In the genomic region with DNA sequence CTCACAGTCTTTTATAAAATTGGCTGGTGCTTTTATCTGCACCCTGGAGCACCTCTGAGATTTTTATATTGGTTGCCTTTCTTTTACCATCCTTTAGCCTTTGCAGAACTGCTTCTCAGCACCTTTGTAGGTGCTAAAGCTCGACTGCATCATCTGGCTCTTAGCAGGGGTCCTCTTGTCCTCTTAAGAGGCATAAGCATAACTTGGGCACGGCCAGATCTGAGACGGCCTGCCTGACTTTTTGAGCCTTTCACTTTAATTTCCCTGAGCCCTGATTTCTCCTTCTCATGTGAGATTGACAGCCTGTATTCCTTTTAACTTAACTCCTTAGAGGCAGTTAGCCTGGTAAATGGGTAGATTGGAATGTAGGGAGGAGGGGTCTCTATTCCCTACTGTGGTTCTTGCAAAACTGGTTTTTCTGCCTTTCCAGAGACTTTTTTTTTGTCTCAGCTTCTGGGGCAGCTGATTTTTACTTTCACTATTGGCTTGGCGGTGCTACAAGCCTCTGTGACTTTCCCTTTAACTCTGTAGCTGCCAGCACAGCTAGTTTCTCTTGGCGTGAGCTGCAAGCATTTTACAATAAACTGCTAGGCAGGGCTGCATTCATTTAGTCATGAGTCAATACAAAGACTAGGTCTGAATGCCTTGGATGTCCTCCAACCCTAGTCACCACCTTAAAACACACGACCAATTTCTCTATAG, we compare ENCODE assay signal across 7 cellular contexts. TPM values are rescaled to one million over a fixed set of nuclear protein-coding genes. Genes with fewer than 3 reads are reported as not detected.
DNase-seq lines count a peak whose midpoint lies in the region; ATAC-seq and TF ChIP-seq lines count a peak whose summit lies in the region.

No MANE protein-coding gene starts in this region.

- H2BK12ac ChIP-seq in H9 (ENCODE audit: insufficient read length, low read depth, low read length) = no peak overlapping the region

- no peak overlapping the region for H3K23ac ChIP-seq in H9 (ENCODE audit: insufficient read length, low read depth, low read length)

- H3K23me2 ChIP-seq in H9 (ENCODE audit: insufficient read length, low read depth, low read length, poor library complexity, severe bottlenecking) = no peaks in the 10 kb centered on the region

- H3K27ac Mint-ChIP-seq in H9 = peak overlapping the region; percentile 46 to 95 (median 63); a peak in 6 of 7 replicates
- peak overlapping the region; percentile 93 for H3K27ac Mint-ChIP-seq in activated naive CD8-positive, alpha-beta T cell

- no peak overlapping the region for H4K91ac ChIP-seq in H9 (ENCODE audit: insufficient read length, low read depth, low read length)

- no CpG with 5 or more reads among the region's 6 CpGs for WGBS in H9 (ENCODE audit: extremely low coverage, insufficient read length, low lambda C conversion rate)

- peak overlapping the region; percentile 50 for H3K18ac ChIP-seq in H9 (ENCODE audit: insufficient read length, low read depth, low read length)

- peak overlapping the region; percentile 35 for H3K4me2 ChIP-seq in H9 (ENCODE audit: insufficient read depth, insufficient read length, low read length)

- no peaks in the 10 kb centered on the region for H4K20me1 ChIP-seq in H9 (ENCODE audit: control insufficient read depth, insufficient read depth, insufficient read length)

- H2AK5ac ChIP-seq in H9 (ENCODE audit: insufficient read length, low read length) = no peak overlapping the region

- H4K8ac ChIP-seq in H9 (replicated peaks; ENCODE audit: insufficient read length, low read depth, low read length) = no peak overlapping the region

- no peaks in the 10 kb centered on the region for H3K79me2 ChIP-seq in H9 (ENCODE audit: insufficient read depth, low read length)

- peaks cover 22 to 52% (median 31%) of the 10 kb centered on the region in 3 experiments for H3K36me3 Mint-ChIP-seq in H9 (ENCODE audit: insufficient read depth in 1 of 3, low read depth in 3 of 3)
- peaks cover 13% of the 10 kb centered on the region for H3K36me3 Mint-ChIP-seq in activated naive CD8-positive, alpha-beta T cell

- no peak overlapping the region for H2BK20ac ChIP-seq in H9 (ENCODE audit: low read depth, low read length, poor library complexity, severe bottlenecking)

- no peaks in the 10 kb centered on the region for H3K36me3 ChIP-seq in skeletal muscle tissue (ENCODE audit: control insufficient read depth in 3 of 3, insufficient read depth in 3 of 3, low read length in 3 of 3)

- no peak overlapping the region for H3K14ac ChIP-seq in H9 (ENCODE audit: insufficient read depth, low read length)

- H3K56ac ChIP-seq in H9 (ENCODE audit: insufficient read length, low read depth, low read length) = no peak overlapping the region

- H3K79me1 ChIP-seq in H9 (ENCODE audit: insufficient read depth, low read depth, low read length, poor library complexity, severe bottlenecking) = no peaks in the 10 kb centered on the region

- H3K27ac ChIP-seq in H9 (ENCODE audit: insufficient read length, low read depth, low read length) = no peak overlapping the region
- no peak overlapping the region for H3K27ac ChIP-seq in skeletal muscle tissue (ENCODE audit: low read depth, low read length)

- H3K9ac ChIP-seq in H9 (ENCODE audit: extremely low read depth, insufficient read length, low read length) = no peak overlapping the region
- peak overlapping the region; percentile 76 to 84 (median 83) for H3K9ac ChIP-seq in skeletal muscle tissue (ENCODE audit: low read depth in 1 of 3, low read length in 3 of 3)

- TF ChIP-seq CTCF in H9 (conservative IDR thresholded peaks at IDR 0.05) = no peak
- no peak for TF ChIP-seq CTCF in NB4 (IDR thresholded peaks at IDR 0.05; ENCODE audit: low read depth, low read length)

- H3K9me3 Mint-ChIP-seq in H9 = peaks cover 51 to 54% of the 10 kb centered on the region in 2 experiments
- peaks cover 18% of the 10 kb centered on the region for H3K9me3 Mint-ChIP-seq in activated naive CD8-positive, alpha-beta T cell (ENCODE audit: low read depth)

- no peak overlapping the region for H2BK15ac ChIP-seq in H9 (ENCODE audit: low read depth, low read length)

- no peak for TF ChIP-seq POLR2A in NB4 (IDR thresholded peaks at IDR 0.05; ENCODE audit: extremely low read depth, insufficient read length)

- no peak overlapping the region for H2BK120ac ChIP-seq in H9 (ENCODE audit: low read depth, low read length, poor library complexity, severe bottlenecking)

- H3K4me1 ChIP-seq in H9 (ENCODE audit: insufficient read depth, low read length) = peaks cover 4% of the 10 kb centered on the region; the same call in 1 of the 2 replicates
- peaks cover 12 to 20% (median 15%) of the 10 kb centered on the region in 3 donors for H3K4me1 ChIP-seq in skeletal muscle tissue (ENCODE audit: control insufficient read depth in 3 of 3, insufficient read depth in 3 of 3, low read length in 3 of 3)

- peaks cover 16 to 21% of the 10 kb centered on the region in 2 experiments for H3K4me1 Mint-ChIP-seq in H9
- peaks cover 26% of the 10 kb centered on the region for H3K4me1 Mint-ChIP-seq in activated naive CD8-positive, alpha-beta T cell (ENCODE audit: low read depth)

- H3K9me3 ChIP-seq in H9 (ENCODE audit: control insufficient read depth, low read depth, low read length) (peaks cover 34% of the 10 kb centered on the region), skeletal muscle tissue (ENCODE audit: control insufficient read depth in 3 of 3, low read length in 3 of 3) (peaks cover 2 to 6% (median 3%) of the 10 kb centered on the region in 3 donors)

- H3K4me3 ChIP-seq in NB4 (ENCODE audit: low read depth, low read length) (peak overlapping the region; percentile 19), skeletal muscle tissue (ENCODE audit: low read length in 3 of 3) (peak overlapping the region; percentile 72 to 91 (median 74))

- ATAC-seq in GM18508 (IDR thresholded peaks at IDR 0.05; ENCODE audit: insufficient read depth, unreplicated experiment) = peak; percentile 33

- H2AFZ ChIP-seq in H9 (ENCODE audit: low read length) = no peak overlapping the region

- no peak overlapping the region for H2BK5ac ChIP-seq in H9 (ENCODE audit: insufficient read length, low read length)

- H4K5ac ChIP-seq in H9 (ENCODE audit: insufficient read length, low read depth, low read length) = no peak overlapping the region

- peaks cover 2% of the 10 kb centered on the region; the same call in 1 of the 2 replicates for H3K27me3 Mint-ChIP-seq in H9 (ENCODE audit: low read depth)
- H3K27me3 Mint-ChIP-seq in activated naive CD8-positive, alpha-beta T cell = no peaks in the 10 kb centered on the region

- peak; percentile 66 for DNase-seq in H9
- DNase-seq in NB4 (ENCODE audit: low read depth) = peak; percentile 8
- DNase-seq in iPS DF 4.7 (ENCODE audit: extremely low read depth, low spot score) = peak; percentile 71
- no peak for DNase-seq in middle frontal gyrus (ENCODE audit: extremely low spot score, low spot score)

- no peak overlapping the region for H3K4ac ChIP-seq in H9 (ENCODE audit: low read depth, low read length)

- peak overlapping the region in 1 of 2 experiments; percentile 44; a peak in 1 of 5 replicates for H3K4me3 Mint-ChIP-seq in H9
- H3K4me3 Mint-ChIP-seq in activated naive CD8-positive, alpha-beta T cell = peak overlapping the region; percentile 95

- no peak overlapping the region for H3T11ph ChIP-seq in H9 (ENCODE audit: low read length)

- H3K27me3 ChIP-seq in H9 (ENCODE audit: insufficient read depth, low read length) (no peaks in the 10 kb centered on the region), skeletal muscle tissue (ENCODE audit: control insufficient read depth in 3 of 3, insufficient read depth in 3 of 3, low read length in 3 of 3) (no peaks in the 10 kb centered on the region)

RNA-seq across cellular contexts. Expression of a gene that starts 24.0 kb away (rescaled TPM):
- total RNA-seq in H9 (2021) = not detected in 2 replicates
- total RNA-seq in skeletal muscle tissue = not detected
